11 cellular contexts compared by ENCODE assay signal in genomic region chr2:134716716-134717585, GRCh38. TPM values are rescaled to one million over a fixed set of nuclear protein-coding genes. Genes with fewer than 3 reads are reported as not detected.
DNase-seq lines count a peak whose midpoint lies in the region; ATAC-seq and TF ChIP-seq lines count a peak whose summit lies in the region.
"Had no signal": no experiment of that assay in that cellular context is flagged by ENCODE, and none has a peak within 500 bp of the region (broad histone marks: within the 10 kb centered on the region; RNA-seq: fewer than 3 reads in every experiment).

No MANE protein-coding gene starts in this region.

- no peaks in the 10 kb centered on the region for H3K4me1 ChIP-seq in endodermal cell (ENCODE audit: control insufficient read depth, insufficient read depth, low read length)
- H3K4me1 ChIP-seq in psoas muscle: no peaks in the 10 kb centered on the region
- H3K4me1 ChIP-seq: BE2C had no signal

- H3K27ac ChIP-seq in endodermal cell (ENCODE audit: low read depth, low read length) (no peak overlapping the region), psoas muscle (no peak overlapping the region)
- H3K27ac ChIP-seq: gastrocnemius medialis had no signal

- H3K27me3 Mint-ChIP-seq in activated T-cell treated with anti-CD3 and anti-CD28 coated beads, Interleukin-2, amount 50 U/mL, for 72 hours (ENCODE audit: low read depth): peaks cover 80% of the 10 kb centered on the region
- H3K27me3 Mint-ChIP-seq in endodermal cell (ENCODE audit: insufficient read depth): peaks cover 91% of the 10 kb centered on the region

- WGBS in endodermal cell (ENCODE audit: insufficient coverage in 1 of 2, insufficient read length in 1 of 2), 2 experiments: 58 to 60% methylated on average over 11 to 17 of the region's 17 CpGs
- WGBS in psoas muscle, 3 donors: 71 to 77% (median 71%) methylated on average over 17 of the region's 17 CpGs

- H3K9ac ChIP-seq in endodermal cell (ENCODE audit: extremely low read depth, low read length, poor library complexity, severe bottlenecking): no peak overlapping the region

- H3K27me3 ChIP-seq in endodermal cell (ENCODE audit: control insufficient read depth, insufficient read depth, low read length, poor library complexity, severe bottlenecking): peaks cover 98% of the 10 kb centered on the region
- H3K27me3 ChIP-seq in psoas muscle (ENCODE audit: insufficient read depth in 3 of 3, low read length in 2 of 3): peaks cover 11 to 71% (median 17%) of the 10 kb centered on the region in 3 donors

- intact Hi-C loops in psoas muscle (cut with DNase I): no loop called here

- no peak for ATAC-seq in activated T-cell treated with anti-CD3 and anti-CD28 coated beads, Interleukin-2, amount 50 U/mL, for 72 hours (replicated peaks in 1 of 2)
- ATAC-seq in psoas muscle: no peak
- no peak for ATAC-seq in HG02623 (IDR thresholded peaks at IDR 0.05; ENCODE audit: unreplicated experiment)
- ATAC-seq: gastrocnemius medialis had no signal

- no peak overlapping the region for H3K27ac Mint-ChIP-seq in activated T-cell treated with anti-CD3 and anti-CD28 coated beads, Interleukin-2, amount 50 U/mL, for 72 hours
- no peak overlapping the region for H3K27ac Mint-ChIP-seq in endodermal cell

- no peak overlapping the region for H3K4me3 ChIP-seq in endodermal cell (ENCODE audit: low read length)
- peak overlapping the region; percentile 59 for H3K4me3 ChIP-seq in psoas muscle

- peak overlapping the region; percentile 79 to 81 for H3K4me3 Mint-ChIP-seq in activated T-cell treated with anti-CD3 and anti-CD28 coated beads, Interleukin-2, amount 50 U/mL, for 72 hours
- peak overlapping the region; percentile 58 for H3K4me3 Mint-ChIP-seq in endodermal cell

- H3K9me3 ChIP-seq in endodermal cell (ENCODE audit: control insufficient read depth, low read length) (no peaks in the 10 kb centered on the region), psoas muscle (no peaks in the 10 kb centered on the region)
- H3K9me3 ChIP-seq: BE2C, gastrocnemius medialis had no signal

- no peak for DNase-seq in activated T-cell treated with anti-CD3 and anti-CD28 coated beads, Interleukin-2, amount 50 U/mL, for 72 hours
- no peak for DNase-seq in activated T-cell treated with anti-CD3 and anti-CD28 coated beads for 4 hours
- DNase-seq in NCI-H2227 treated with DMSO at 0.1 percent for 48 hours (lab: John Stamatoyannopoulos, UW): peak; percentile 19
- no peak for DNase-seq in endodermal cell
- no peak for DNase-seq in psoas muscle
- no peak for DNase-seq in NCI-H226
- DNase-seq in cerebellar nuclear complex (lab: John Stamatoyannopoulos, UW): no peak
- DNase-seq: BE2C, gastrocnemius medialis, NCI-H187 treated with DMSO at 0.1 percent for 48 hours had no signal

- no peaks in the 10 kb centered on the region for H3K36me3 ChIP-seq in endodermal cell (ENCODE audit: control insufficient read depth, insufficient read depth, low read length)
- H3K36me3 ChIP-seq in psoas muscle (ENCODE audit: insufficient read depth in 1 of 2, low read depth in 1 of 2): no peaks in the 10 kb centered on the region
- H3K36me3 ChIP-seq: BE2C, gastrocnemius medialis had no signal

- TF ChIP-seq CTCF in endodermal cell (conservative IDR thresholded peaks at IDR 0.05) (no peak), psoas muscle (IDR thresholded peaks at IDR 0.05) (no peak)

- peaks cover 43% of the 10 kb centered on the region for H3K4me1 Mint-ChIP-seq in activated T-cell treated with anti-CD3 and anti-CD28 coated beads, Interleukin-2, amount 50 U/mL, for 72 hours (ENCODE audit: low read depth)
- H3K4me1 Mint-ChIP-seq in endodermal cell: peaks cover 3% of the 10 kb centered on the region

- no peaks in the 10 kb centered on the region for H3K9me3 Mint-ChIP-seq in activated T-cell treated with anti-CD3 and anti-CD28 coated beads, Interleukin-2, amount 50 U/mL, for 72 hours
- no peaks in the 10 kb centered on the region for H3K9me3 Mint-ChIP-seq in endodermal cell

- peaks cover 0 to 2% of the 10 kb centered on the region in 2 donors for H3K36me3 Mint-ChIP-seq in activated T-cell treated with anti-CD3 and anti-CD28 coated beads, Interleukin-2, amount 50 U/mL, for 72 hours (ENCODE audit: insufficient read depth in 2 of 2)
- H3K36me3 Mint-ChIP-seq in endodermal cell (ENCODE audit: low read depth): no peaks in the 10 kb centered on the region

RNA-seq across cellular contexts. Expression of gene TMEM163, which starts 1.8 kb away (rescaled TPM):
- under 1 TPM; 0.12 TPM for total RNA-seq in activated T-cell treated with anti-CD3 and anti-CD28 coated beads, Interleukin-2, amount 50 U/mL, for 72 hours
- total RNA-seq in endodermal cell (under 1 TPM in 1 of 2 donors, not detected in 1; 0.24 TPM), psoas muscle (under 1 TPM in 3 of 4 donors, not detected in 1; 0.24 to 0.34 (median 0.32) TPM)
- 9.9 TPM for polyA plus RNA-seq in endodermal cell (2013, experiment 1 of 2)
- 7.0 TPM for polyA plus RNA-seq in endodermal cell (2013, experiment 2 of 2)
- polyA plus RNA-seq in psoas muscle: under 1 TPM; 0.17 to 0.52 (median 0.19) TPM
- total RNA-seq: gastrocnemius medialis had no signal
